ENCODE assay signal across 8 cellular contexts in the genomic region with DNA sequence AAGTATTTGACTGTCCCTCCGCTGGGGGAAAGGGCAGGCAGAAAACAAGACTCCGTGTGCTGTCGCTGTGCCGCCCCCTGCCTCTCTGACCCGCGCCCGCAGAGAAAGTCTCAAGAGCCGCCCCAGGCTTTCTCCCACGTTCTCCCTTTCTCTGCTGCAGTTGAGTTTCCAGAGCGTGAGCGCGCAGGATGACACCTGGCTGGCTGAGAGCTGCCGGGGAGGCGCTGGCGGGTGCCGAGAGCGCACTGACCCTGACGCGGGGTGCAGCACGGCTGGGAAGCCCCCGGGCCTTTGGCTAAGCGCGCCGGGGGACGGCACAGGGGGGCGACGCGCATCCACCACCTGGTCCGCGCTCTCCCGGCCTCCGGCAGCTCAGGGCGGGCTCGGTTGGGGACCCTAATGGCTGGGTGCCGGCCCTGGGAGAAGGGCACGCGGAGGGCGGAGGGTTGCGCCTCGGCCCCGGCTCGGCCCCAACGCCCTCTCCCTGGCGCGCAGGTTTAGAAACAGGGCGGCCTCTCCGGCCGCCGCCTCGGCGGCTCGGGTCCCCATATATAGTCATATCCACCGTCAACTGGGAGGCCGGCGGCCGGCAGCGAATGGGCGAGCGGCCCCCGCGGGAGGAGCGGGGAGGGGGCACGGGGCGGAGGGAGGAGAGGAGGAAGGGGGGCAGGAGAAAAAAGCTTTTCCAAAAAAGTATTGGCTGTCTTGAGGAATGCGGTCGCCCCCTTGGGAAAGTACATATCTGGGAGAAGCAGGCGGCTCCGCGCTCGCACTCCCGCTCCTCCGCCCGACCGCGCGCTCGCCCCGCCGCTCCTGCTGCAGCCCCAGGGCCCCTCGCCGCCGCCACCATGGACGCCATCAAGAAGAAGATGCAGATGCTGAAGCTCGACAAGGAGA. TPM values are rescaled to one million over a fixed set of nuclear protein-coding genes. Genes with fewer than 3 reads are reported as not detected.
DNase-seq lines count a peak whose midpoint lies in the region; ATAC-seq and TF ChIP-seq lines count a peak whose summit lies in the region.

A gene (plus strand): TSS at position 766 of the 897 bp plus-strand sequence. CDS start 83 bp downstream, at position 849.

- peak; percentile 15 for DNase-seq in activated CD4-positive, alpha-beta T cell treated with anti-CD3 and anti-CD28 coated beads for 48 hours
- no peak for DNase-seq in activated CD4-positive, alpha-beta T cell treated with anti-CD3 and anti-CD28 coated beads, Interleukin-2, amount 50 U/mL, for 4 hours
- DNase-seq in PC-3 (peak; percentile 49), caudate nucleus (lab: John Stamatoyannopoulos, UW) (peak in 37 of 61 donors; percentile 14 to 70 (median 35)), immature natural killer cell (no peak), skeletal muscle cell (ENCODE audit: low read depth) (no peak), hippocampal formation (lab: John Stamatoyannopoulos, UW) (no peak)

- H3K27me3 ChIP-seq in PC-3 (ENCODE audit: low read length), result no peaks in the 10 kb centered on the region

- POLR2A ChIA-PET in PC-3 (lab: Charles Lee; ENCODE audit: unreplicated experiment), result no interaction called here

- no peak within 1 kb of the TSS for H3K27ac Mint-ChIP-seq in immature natural killer cell

- H3K4me3 Mint-ChIP-seq in immature natural killer cell, result peak within 1 kb of the TSS in 3 of 5 donors; percentile 35 to 61 (median 58)

- no peaks in the 10 kb centered on the region for H3F3A ChIP-seq in PC-3 (ENCODE audit: low read length, unreplicated experiment)

- peaks cover 0 to 5% (median 5%) of the 10 kb centered on the region in 3 donors for H3K36me3 Mint-ChIP-seq in immature natural killer cell

- H4K20me1 ChIP-seq in PC-3 (ENCODE audit: low read length), result no peaks in the 10 kb centered on the region

- peaks cover 34% of the 10 kb centered on the region for H3K4me1 ChIP-seq in PC-3 (ENCODE audit: insufficient read depth, low read length)

- H3K9me2 ChIP-seq in PC-3 (replicated peaks; ENCODE audit: low read length), result no peaks in the 10 kb centered on the region

- no peaks in the 10 kb centered on the region for H3K36me3 ChIP-seq in PC-3 (ENCODE audit: low read depth, low read length)

- BruUV-seq in PC-3 (replicated peaks; lab: Mats Ljungman, UMichigan), result no TSS peak

- no peaks in the 10 kb centered on the region for H3K9me3 ChIP-seq in PC-3 (ENCODE audit: low read length)

- H3K4me3 ChIP-seq in PC-3 (ENCODE audit: low read length), result peak within 1 kb of the TSS; percentile 94
- H3K4me3 ChIP-seq in skeletal muscle cell (ENCODE audit: low read depth, low read length), result peak within 1 kb of the TSS; percentile 90

- H2AFZ ChIP-seq in PC-3 (ENCODE audit: low read length), result peak within 1 kb of the TSS; percentile 95

- intact Hi-C loops in PC-3 (cut with micrococcal nuclease), result no loop called here

- H3K9ac ChIP-seq in PC-3 (ENCODE audit: low read length), result peak within 1 kb of the TSS; percentile 59

- H3K4me2 ChIP-seq in PC-3 (ENCODE audit: low read length), result peak within 1 kb of the TSS; percentile 99

- H3K27ac ChIP-seq in PC-3 (ENCODE audit: low read length), result no peak within 1 kb of the TSS
- H3K27ac ChIP-seq in caudate nucleus (ENCODE audit: low read depth, low read length), result peak within 1 kb of the TSS; percentile 42

- no peaks in the 10 kb centered on the region for H3K9me3 Mint-ChIP-seq in immature natural killer cell

- H3K4me1 Mint-ChIP-seq in immature natural killer cell, result peaks cover 5 to 8% of the 10 kb centered on the region in 2 donors

- CTCF ChIA-PET in PC-3 (lab: Charles Lee), result no interaction called here

- TF ChIP-seq CTCF in PC-3 (conservative IDR thresholded peaks at IDR 0.05; ENCODE audit: low read depth, low read length), result no peak

- H3K79me2 ChIP-seq in PC-3 (ENCODE audit: low read length), result peaks cover 28% of the 10 kb centered on the region

- peaks cover 12 to 36% (median 14%) of the 10 kb centered on the region in 3 donors for H3K27me3 Mint-ChIP-seq in immature natural killer cell (ENCODE audit: low read depth in 3 of 3)

- peak; percentile 8 for ATAC-seq in PC-3
- ATAC-seq in GM18868 (IDR thresholded peaks at IDR 0.05; ENCODE audit: unreplicated experiment), result no peak

RNA-seq across cellular contexts. Expression of the gene that starts here (rescaled TPM):
- 127 and 156 TPM in 2 replicates for total RNA-seq in PC-3 (2014; rRNA removed)
- 10 to 100 TPM in 1 of 3 donors, 1 to 10 TPM in 2; 9.1 to 11.9 (median 9.2) TPM for polyA plus RNA-seq in immature natural killer cell

Comparison
In these comparisons a context has a peak if more than half of its experiments do, and no peak if none do; other contexts are left out.
1. DNase-seq: peak in activated CD4-positive, alpha-beta T cell treated with anti-CD3 and anti-CD28 coated beads for 48 hours (single experiment), PC-3 (single experiment) and caudate nucleus (37 of 61); none in activated CD4-positive, alpha-beta T cell treated with anti-CD3 and anti-CD28 coated beads, Interleukin-2, amount 50 U/mL, for 4 hours (0 of 2), immature natural killer cell (0 of 3), skeletal muscle cell (single experiment) and hippocampal formation (0 of 2).